ENCODE assay signal across 14 cellular contexts in genomic region chr6:33716379-33716778, GRCh38. TPM values are rescaled to one million over a fixed set of nuclear protein-coding genes. Genes with fewer than 3 reads are reported as not detected.
DNase-seq lines count a peak whose midpoint lies in the region; ATAC-seq, FAIRE-seq and TF ChIP-seq lines count a peak whose summit lies in the region.
"Had no signal": no experiment of that assay in that cellular context is flagged by ENCODE, and none has a peak within 500 bp of the region (broad histone marks: within the 10 kb centered on the region; RNA-seq: fewer than 3 reads in every experiment).

No MANE protein-coding gene starts in this region.

- CTCF ChIA-PET in HEK293 (lab: Yijun Ruan, JAX) (interaction anchor here (1.1 to 1.6 kb wide), 3 partner anchors 16 to 52 kb away, joined by 4 to 11 read pairs (median 10); no protein-coding TSS in a partner anchor), H1 (lab: Charles Lee; ENCODE audit: partially characterized antibody) (interaction anchor here (0.7 to 4.3 kb wide), 5 partner anchors 10 to 106 kb away, joined by 3 to 28 read pairs (median 4); no protein-coding TSS in a partner anchor)

- TF ChIP-seq RAD21 in H1 (IDR thresholded peaks at IDR 0.05 in 1 of 2, conservative IDR thresholded peaks at IDR 0.05 in 1 of 2; ENCODE audit: low read depth in 2 of 2, low read length in 2 of 2): no peak

- POLR2A ChIA-PET in HEK293 (lab: Yijun Ruan, JAX): interaction anchor here (0.6 to 1.5 kb wide), 2 partner anchors 63 to 399 kb away, joined by 4 to 6 read pairs; partner anchors contain the start of gene ZBTB22
- POLR2A ChIA-PET in H1 (lab: Charles Lee; ENCODE audit: partially characterized antibody): interaction anchor here (1.6 to 3.0 kb wide), 2 partner anchors 15 to 22 kb away, joined by 7 to 10 read pairs; no protein-coding TSS in a partner anchor

- no peak overlapping the region for H2BK15ac ChIP-seq in H1 (ENCODE audit: low read length)

- TF ChIP-seq POLR2A in H1 (IDR thresholded peaks at IDR 0.05; ENCODE audit: control extremely low read depth in 1 of 2, low read depth in 2 of 2, low read length in 2 of 2) (no peak), prostate gland (IDR thresholded peaks at IDR 0.05) (no peak)

- TF ChIP-seq EP300 in H1 (IDR thresholded peaks at IDR 0.05; ENCODE audit: borderline replicate concordance in 1 of 2, low read depth in 2 of 2, low read length in 2 of 2): no peak

- no peak overlapping the region for H3K14ac ChIP-seq in H1 (ENCODE audit: insufficient read length)

- H3K27me3 ChIP-seq in H1 (replicated peaks in 1 of 4; ENCODE audit: control insufficient read depth in 3 of 4, extremely low read depth in 1 of 4, insufficient read depth in 3 of 4, low read length in 3 of 4): no peaks in the 10 kb centered on the region
- H3K27me3 ChIP-seq in prostate gland (replicated peaks; ENCODE audit: insufficient read depth): no peaks in the 10 kb centered on the region
- H3K27me3 ChIP-seq: BE2C had no signal

- no peaks in the 10 kb centered on the region for H4K20me1 ChIP-seq in H1 (replicated peaks in 1 of 2; ENCODE audit: control insufficient read depth in 1 of 2, insufficient read depth in 2 of 2, low read length in 2 of 2)

- no peak overlapping the region for H3K4me2 ChIP-seq in H1 (ENCODE audit: insufficient read depth in 1 of 2, low read depth in 2 of 2, low read length in 2 of 2)

- H3K9ac ChIP-seq in H1 (replicated peaks in 1 of 4; ENCODE audit: extremely low read depth in 1 of 4, low read depth in 3 of 4, low read length in 3 of 4) (no peak overlapping the region), kidney (ENCODE audit: low read length in 2 of 2) (no peak overlapping the region)

- H3K79me1 ChIP-seq in H1 (ENCODE audit: low read depth, low read length): no peaks in the 10 kb centered on the region

- H4K8ac ChIP-seq in H1 (ENCODE audit: extremely low read depth, insufficient read depth, low read length): no peak overlapping the region

- H3K56ac ChIP-seq in H1 (replicated peaks; ENCODE audit: insufficient read length, low read depth, low read length): no peak overlapping the region

- H3K27ac ChIP-seq in HEK293 (ENCODE audit: extremely low read depth, low read depth, low read length) (no peak overlapping the region), H1 (ENCODE audit: low read depth, low read length) (no peak overlapping the region), prostate gland (peak overlapping the region; percentile 69 to 76), kidney (ENCODE audit: low read depth in 2 of 2, low read length in 2 of 2) (peak overlapping the region in 1 of 2 donors; percentile 26)

- H3K4ac ChIP-seq in H1 (replicated peaks; ENCODE audit: insufficient read length, low read depth, low read length): no peak overlapping the region

- no peak for FAIRE-seq in H1 (lab: Jason Lieb, UNC)
- no peak for FAIRE-seq in kidney (lab: Jason Lieb, UNC)

- no peak overlapping the region for H2AK5ac ChIP-seq in H1 (ENCODE audit: low read depth, low read length)

- H2BK12ac ChIP-seq in H1 (ENCODE audit: low read depth, low read length): no peak overlapping the region

- no peaks in the 10 kb centered on the region for H3K36me3 ChIP-seq in HEK293 (ENCODE audit: control insufficient read depth in 2 of 2, insufficient read depth in 1 of 2, low read length in 2 of 2)
- H3K36me3 ChIP-seq in H1 (ENCODE audit: control insufficient read depth in 2 of 4, insufficient read depth in 4 of 4, low read length in 3 of 4): no peaks in the 10 kb centered on the region
- no peaks in the 10 kb centered on the region for H3K36me3 ChIP-seq in prostate gland
- no peaks in the 10 kb centered on the region for H3K36me3 ChIP-seq in kidney (ENCODE audit: control insufficient read depth in 1 of 2, insufficient read depth in 2 of 2, low read length in 2 of 2)
- H3K36me3 ChIP-seq: BE2C had no signal

- H2BK20ac ChIP-seq in H1 (ENCODE audit: low read length): no peak overlapping the region

- no peak overlapping the region for H4K91ac ChIP-seq in H1 (replicated peaks; ENCODE audit: insufficient read length, low read length)

- no peaks in the 10 kb centered on the region for H3K23me2 ChIP-seq in H1 (ENCODE audit: low read depth, low read length)

- no peak overlapping the region for H2AFZ ChIP-seq in H1 (ENCODE audit: low read length)

- H3K18ac ChIP-seq in H1 (ENCODE audit: extremely low read depth, low read length): no peak overlapping the region

- WGBS in H1 (ENCODE audit: extremely low coverage in 1 of 2, insufficient coverage in 1 of 2, insufficient read length in 1 of 2, insufficient replicate concordance in 2 of 2, low coverage in 1 of 2, low lambda C conversion rate in 2 of 2, missing lambda C conversion rate in 1 of 2), 2 experiments: 81% methylated on average over 7 of the region's 7 CpGs; no CpG with 5 or more reads in 1 of the 2 experiments
- 68% methylated on average over 7 of the region's 7 CpGs for WGBS in prostate gland

- no peak overlapping the region for H4K5ac ChIP-seq in H1 (ENCODE audit: insufficient read length, low read depth, low read length)

- no peak overlapping the region for H3K23ac ChIP-seq in H1 (ENCODE audit: insufficient read length)

- H3K79me2 ChIP-seq in H1 (ENCODE audit: control insufficient read depth in 1 of 2, insufficient read depth in 2 of 2, low read length in 2 of 2): no peaks in the 10 kb centered on the region

- no peak overlapping the region for H2BK120ac ChIP-seq in H1 (replicated peaks; ENCODE audit: low read depth, low read length)

- no peak for ATAC-seq in HG03520 (IDR thresholded peaks at IDR 0.05; ENCODE audit: unreplicated experiment)
- ATAC-seq: activated CD4-positive, alpha-beta T cell treated with anti-CD3 and anti-CD28 coated beads for 36 hours; activated T-cell treated with anti-CD3 and anti-CD28 coated beads, Interleukin-2, amount 50 U/mL, for 4 hours had no signal

- no peaks in the 10 kb centered on the region for H3K9me3 ChIP-seq in HEK293 (ENCODE audit: control insufficient read depth, insufficient read depth, low read depth, low read length)
- no peaks in the 10 kb centered on the region for H3K9me3 ChIP-seq in H1 (ENCODE audit: insufficient read depth in 2 of 2, low read depth in 1 of 2, low read length in 1 of 2)
- no peaks in the 10 kb centered on the region for H3K9me3 ChIP-seq in prostate gland
- H3K9me3 ChIP-seq in kidney (ENCODE audit: control insufficient read depth in 1 of 2, low read length in 2 of 2): no peaks in the 10 kb centered on the region
- H3K9me3 ChIP-seq: BE2C had no signal

- intact Hi-C loops in prostate gland (cut with DNase I): no loop called here
- intact Hi-C loops in kidney (cut with DNase I): no loop called here

- no peak for TF ChIP-seq CTCF in HEK293 (tag by site-specific recombination; IDR thresholded peaks at IDR 0.05)
- no peak for TF ChIP-seq CTCF in H1 (IDR thresholded peaks at IDR 0.05; ENCODE audit: control extremely low read depth in 1 of 3, insufficient read depth in 1 of 3, low read depth in 1 of 3, low read length in 3 of 3)
- no peak for TF ChIP-seq CTCF in prostate gland (IDR thresholded peaks at IDR 0.05)
- no peak for TF ChIP-seq CTCF in kidney (IDR thresholded peaks at IDR 0.05; ENCODE audit: borderline replicate concordance, extremely low read depth, insufficient read depth)

- DNase-seq in NCI-H510A (lab: John Stamatoyannopoulos, UW) (peak; percentile 91), H1 (ENCODE audit: low read depth in 1 of 2, low spot score in 2 of 2) (no peak), prostate gland (ENCODE audit: low spot score) (no peak), kidney (no peak), epidermal melanocyte (ENCODE audit: insufficient read length, low spot score) (no peak)
- DNase-seq: activated CD4-positive, alpha-beta T cell treated with anti-CD3 and anti-CD28 coated beads for 36 hours; activated T-cell treated with anti-CD3 and anti-CD28 coated beads, Interleukin-2, amount 50 U/mL, for 4 hours; BE2C; kidney glomerular epithelial cell; NCI-H82; T-helper 2 cell had no signal

- no peak overlapping the region for H2BK5ac ChIP-seq in H1 (ENCODE audit: low read depth, low read length)

- H3K4me3 ChIP-seq in HEK293 (ENCODE audit: low read depth, low read length) (no peak overlapping the region), H1 (ENCODE audit: extremely low read depth in 1 of 4, insufficient read depth in 2 of 4, low read depth in 3 of 4, low read length in 4 of 4) (no peak overlapping the region), prostate gland (no peak overlapping the region), kidney (ENCODE audit: low read length in 2 of 2) (no peak overlapping the region)

- H3K4me1 ChIP-seq in HEK293 (ENCODE audit: control insufficient read depth, insufficient read depth, low read length) (peaks cover 3% of the 10 kb centered on the region; the same call in 1 of the 2 replicates), H1 (replicated peaks in 1 of 4; ENCODE audit: control insufficient read depth in 3 of 4, insufficient read depth in 4 of 4, low read length in 3 of 4) (peaks cover 0 to 3% (median 1%) of the 10 kb centered on the region in 4 experiments; a peak in 2 of 7 replicates), prostate gland (replicated peaks) (peaks cover 19% of the 10 kb centered on the region), kidney (ENCODE audit: control insufficient read depth in 1 of 2, insufficient read depth in 1 of 2, low read depth in 1 of 2, low read length in 2 of 2) (peaks cover 4 to 18% of the 10 kb centered on the region in 2 donors)
- H3K4me1 ChIP-seq: BE2C had no signal

RNA-seq across cellular contexts. Expression of gene UQCC2, which starts 4.9 kb away (rescaled TPM):
- total RNA-seq in H1 (2021; fragmentation: NEBNext Ultra II Directional; extraction: Animal tissue kit (Norgen Biotek cat#: 25700)): 104 and 107 TPM in 2 replicates
- polyA plus RNA-seq in H1 (2011; rRNA removed) (44.1 and 52.1 TPM in 2 replicates), kidney (ENCODE audit: insufficient read depth, low read depth, low replicate concordance) (189 TPM)
- 57.4 TPM for polyA plus RNA-seq in H1 (2011; cell fraction: cytosol; rRNA removed)
- 62.0 TPM for polyA plus RNA-seq in H1 (2011; cell fraction: nucleus; rRNA removed)
- polyA plus RNA-seq in H1 (2012, experiment 1 of 2): 117 to 214 TPM (median 170 TPM) in 4 replicates
- polyA plus RNA-seq in H1 (2012, experiment 2 of 2): 56.3 TPM
- polyA plus RNA-seq in H1 (2013, experiment 1 of 2): 88.8 TPM
- polyA plus RNA-seq in H1 (2013, experiment 2 of 2): 97.1 TPM
- 13.7 and 13.9 TPM in 2 replicates for polyA minus RNA-seq in H1 (2011; rRNA and poly(A)+ RNA removed)
- polyA minus RNA-seq in H1 (2011; cell fraction: cytosol; rRNA and poly(A)+ RNA removed): 12.4 TPM
- polyA minus RNA-seq in H1 (2011; cell fraction: nucleus; rRNA and poly(A)+ RNA removed): 21.4 TPM
- total RNA-seq in prostate gland (10 to 100 TPM; 24.5 to 25.7 TPM), kidney (39.6 TPM)

RNA-seq across cellular contexts. Expression of gene IP6K3, which starts 30.3 kb away (rescaled TPM):
- total RNA-seq in H1 (2021; fragmentation: NEBNext Ultra II Directional; extraction: Animal tissue kit (Norgen Biotek cat#: 25700)): 0.22 and 0.23 TPM in 2 replicates
- 0.73 and 0.93 TPM in 2 replicates for polyA plus RNA-seq in H1 (2011; rRNA removed)
- polyA plus RNA-seq in H1 (2011; cell fraction: cytosol; rRNA removed): 0.72 TPM
- polyA plus RNA-seq in H1 (2011; cell fraction: nucleus; rRNA removed): 0.80 TPM
- 0.25 to 0.81 TPM (median 0.46 TPM) in 4 replicates for polyA plus RNA-seq in H1 (2012, experiment 1 of 2)
- polyA plus RNA-seq in H1 (2012, experiment 2 of 2): 0.26 TPM
- 0.14 TPM for polyA plus RNA-seq in H1 (2013, experiment 1 of 2)
- polyA plus RNA-seq in H1 (2013, experiment 2 of 2): 0.13 TPM
- 0.66 and 0.69 TPM in 2 replicates for polyA minus RNA-seq in H1 (2011; rRNA and poly(A)+ RNA removed)
- not detected for polyA minus RNA-seq in H1 (2011; cell fraction: cytosol; rRNA and poly(A)+ RNA removed)
- 1.00 TPM for polyA minus RNA-seq in H1 (2011; cell fraction: nucleus; rRNA and poly(A)+ RNA removed)
- total RNA-seq in prostate gland: 1 to 10 TPM; 2.5 to 3.1 TPM
- 0.47 TPM for total RNA-seq in kidney
- polyA plus RNA-seq in kidney (ENCODE audit: insufficient read depth, low read depth, low replicate concordance): 4.0 TPM
- total RNA-seq: activated CD4-positive, alpha-beta T cell treated with anti-CD3 and anti-CD28 coated beads for 36 hours; activated T-cell treated with anti-CD3 and anti-CD28 coated beads, Interleukin-2, amount 50 U/mL, for 4 hours; temporal lobe had no signal

Comparison
In these comparisons a context has a peak if more than half of its experiments do, and no peak if none do; other contexts are left out.
1. H3K27ac ChIP-seq: peak in prostate gland (2 of 2); none in HEK293 (single experiment) and H1 (single experiment).